In the genomic region with DNA sequence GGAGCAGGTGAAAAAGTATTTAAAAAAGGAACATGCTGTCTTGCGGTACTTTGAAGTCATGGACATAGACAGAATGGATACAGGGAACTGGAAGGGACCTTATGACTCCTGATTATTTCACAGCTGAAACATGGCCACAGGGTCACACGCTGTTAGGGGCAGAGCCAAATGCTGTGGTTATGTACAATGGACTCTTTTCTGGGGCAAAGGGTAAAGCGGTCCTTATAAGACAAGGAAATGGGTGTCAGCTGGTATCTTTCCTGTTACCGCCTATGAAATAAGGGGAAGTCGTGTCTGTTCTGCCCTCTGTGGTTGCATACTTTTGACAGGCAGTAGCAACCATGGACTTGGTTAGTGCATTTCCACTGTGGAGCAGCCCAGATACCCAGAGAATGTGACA, we compare ENCODE assay signal across 8 cellular contexts. TPM values are rescaled to one million over a fixed set of nuclear protein-coding genes. Genes with fewer than 3 reads are reported as not detected.
DNase-seq lines count a peak whose midpoint lies in the region; ATAC-seq and TF ChIP-seq lines count a peak whose summit lies in the region.

No MANE protein-coding gene starts in this region.

- H3K36me3 ChIP-seq in CD4-positive, CD25-positive, alpha-beta regulatory T cell (ENCODE audit: control insufficient read depth, insufficient read depth, low read length), result peaks cover 20% of the 10 kb centered on the region
- H3K36me3 ChIP-seq in colonic mucosa, result no peaks in the 10 kb centered on the region

- H3K27ac Mint-ChIP-seq in CD4-positive, CD25-positive, alpha-beta regulatory T cell, result peak overlapping the region; percentile 65 to 91 (median 90)

- peak overlapping the region; percentile 53 to 86 for H3K9ac ChIP-seq in colonic mucosa (ENCODE audit: low read depth in 2 of 2, low read length in 2 of 2)

- H3K27me3 ChIP-seq in CD4-positive, CD25-positive, alpha-beta regulatory T cell (ENCODE audit: control insufficient read depth, insufficient read depth, low read length), result no peaks in the 10 kb centered on the region
- no peaks in the 10 kb centered on the region for H3K27me3 ChIP-seq in colonic mucosa

- H3K27me3 Mint-ChIP-seq in CD4-positive, CD25-positive, alpha-beta regulatory T cell, result no peaks in the 10 kb centered on the region

- peaks cover 5 to 21% (median 13%) of the 10 kb centered on the region in 4 donors for H3K4me1 Mint-ChIP-seq in CD4-positive, CD25-positive, alpha-beta regulatory T cell

- peak in 1 of 3 donors; percentile 88 for DNase-seq in CD4-positive, CD25-positive, alpha-beta regulatory T cell
- DNase-seq in MV-4-11 (lab: John Stamatoyannopoulos, UW) (peak; percentile 99), colonic mucosa (peak; percentile 64), myocyte (ENCODE audit: low read depth) (peak; percentile 20), GM20000 (ENCODE audit: low spot score) (no peak)

- peaks cover 8% of the 10 kb centered on the region for H3K4me1 ChIP-seq in CD4-positive, CD25-positive, alpha-beta regulatory T cell (ENCODE audit: control insufficient read depth, insufficient read depth, low read length, poor library complexity, severe bottlenecking)
- H3K4me1 ChIP-seq in colonic mucosa, result peaks cover 32% of the 10 kb centered on the region

- no peaks in the 10 kb centered on the region for H3K9me3 ChIP-seq in CD4-positive, CD25-positive, alpha-beta regulatory T cell (ENCODE audit: control insufficient read depth in 2 of 2, low read length in 2 of 2)
- no peaks in the 10 kb centered on the region for H3K9me3 ChIP-seq in colonic mucosa

- H3K4me3 ChIP-seq in CD4-positive, CD25-positive, alpha-beta regulatory T cell (ENCODE audit: low read depth, low read length), result no peak overlapping the region
- H3K4me3 ChIP-seq in colonic mucosa, result no peak overlapping the region

- ATAC-seq in CD4-positive, CD25-positive, alpha-beta regulatory T cell (ENCODE audit: low read depth in 2 of 2), result peak; percentile 46 to 82
- ATAC-seq in GM21717 (IDR thresholded peaks at IDR 0.05; ENCODE audit: unreplicated experiment), result no peak
- no peak for ATAC-seq in HG03565 (IDR thresholded peaks at IDR 0.05; ENCODE audit: unreplicated experiment)
- ATAC-seq in GM21360 (IDR thresholded peaks at IDR 0.05; ENCODE audit: unreplicated experiment), result no peak

- H3K4me3 Mint-ChIP-seq in CD4-positive, CD25-positive, alpha-beta regulatory T cell, result peak overlapping the region in 1 of 4 donors; percentile 36

- peaks cover 25% of the 10 kb centered on the region for H3K36me3 Mint-ChIP-seq in CD4-positive, CD25-positive, alpha-beta regulatory T cell

- no peaks in the 10 kb centered on the region for H3K9me3 Mint-ChIP-seq in CD4-positive, CD25-positive, alpha-beta regulatory T cell

- no peak overlapping the region for H3K27ac ChIP-seq in CD4-positive, CD25-positive, alpha-beta regulatory T cell (ENCODE audit: insufficient read depth, low read length, poor library complexity, severe bottlenecking)
- peak overlapping the region; percentile 77 for H3K27ac ChIP-seq in colonic mucosa

- TF ChIP-seq CTCF in colonic mucosa (IDR thresholded peaks at IDR 0.05), result no peak
- TF ChIP-seq CTCF in GM20000 (IDR thresholded peaks at IDR 0.05; ENCODE audit: extremely low read depth, missing control alignments), result no peak

- intact Hi-C loops in colonic mucosa (cut with DNase I), result no loop called here

RNA-seq across cellular contexts. Expression of gene ST14, which starts 12.8 kb away (rescaled TPM):
- total RNA-seq in CD4-positive, CD25-positive, alpha-beta regulatory T cell, result not detected
- under 1 TPM in 2 of 4 donors, not detected in 2; 0.05 to 0.06 TPM for polyA plus RNA-seq in CD4-positive, CD25-positive, alpha-beta regulatory T cell
- 100 to 1,000 TPM; 537 to 604 TPM for total RNA-seq in colonic mucosa
- not detected in 2 replicates for total RNA-seq in myocyte
- not detected for polyA plus RNA-seq in myocyte (2012)

Comparison
In these comparisons a context has a peak if more than half of its experiments do, and no peak if none do; other contexts are left out.
1. ATAC-seq: peak in CD4-positive, CD25-positive, alpha-beta regulatory T cell (2 of 2); none in GM21717 (single experiment), HG03565 (single experiment) and GM21360 (single experiment).
2. RNA of gene ST14, which starts 12.8 kb away (total RNA-seq): 537 to 604 TPM in colonic mucosa; not detected in CD4-positive, CD25-positive, alpha-beta regulatory T cell (single experiment) and not detected in myocyte; every median in the first group is over 100 times any median in the second.